ENCODE assay signal across 1 cellular context in genomic region chr18:72058851-72059250, GRCh38.
TF ChIP-seq lines count a peak whose summit lies in the region.

No MANE protein-coding gene starts in this region.

TF ChIP-seq in HepG2, 621 proteins besides CTCF, POLR2A, EP300 and RAD21 (continued from another document):
- TF ChIP-seq ZBTB4 (CRISPR knock-in tag; IDR thresholded peaks at IDR 0.05; ENCODE audit: borderline replicate concordance), result no peak
- TF ChIP-seq USF2 (IDR thresholded peaks at IDR 0.05; ENCODE audit: low read depth, low read length), result no peak
- TF ChIP-seq USF2 (CRISPR knock-in tag; IDR thresholded peaks at IDR 0.05; ENCODE audit: borderline replicate concordance), result no peak
- no peak for TF ChIP-seq CERS6 (CRISPR knock-in tag; IDR thresholded peaks at IDR 0.05)
- TF ChIP-seq MEIS2 (CRISPR knock-in tag; IDR thresholded peaks at IDR 0.05), result no peak
- no peak for TF ChIP-seq ESRRA (CRISPR knock-in tag; IDR thresholded peaks at IDR 0.05; ENCODE audit: low read depth)
- no peak for TF ChIP-seq ZSCAN25 (CRISPR knock-in tag; IDR thresholded peaks at IDR 0.05)
